In the genomic region with DNA sequence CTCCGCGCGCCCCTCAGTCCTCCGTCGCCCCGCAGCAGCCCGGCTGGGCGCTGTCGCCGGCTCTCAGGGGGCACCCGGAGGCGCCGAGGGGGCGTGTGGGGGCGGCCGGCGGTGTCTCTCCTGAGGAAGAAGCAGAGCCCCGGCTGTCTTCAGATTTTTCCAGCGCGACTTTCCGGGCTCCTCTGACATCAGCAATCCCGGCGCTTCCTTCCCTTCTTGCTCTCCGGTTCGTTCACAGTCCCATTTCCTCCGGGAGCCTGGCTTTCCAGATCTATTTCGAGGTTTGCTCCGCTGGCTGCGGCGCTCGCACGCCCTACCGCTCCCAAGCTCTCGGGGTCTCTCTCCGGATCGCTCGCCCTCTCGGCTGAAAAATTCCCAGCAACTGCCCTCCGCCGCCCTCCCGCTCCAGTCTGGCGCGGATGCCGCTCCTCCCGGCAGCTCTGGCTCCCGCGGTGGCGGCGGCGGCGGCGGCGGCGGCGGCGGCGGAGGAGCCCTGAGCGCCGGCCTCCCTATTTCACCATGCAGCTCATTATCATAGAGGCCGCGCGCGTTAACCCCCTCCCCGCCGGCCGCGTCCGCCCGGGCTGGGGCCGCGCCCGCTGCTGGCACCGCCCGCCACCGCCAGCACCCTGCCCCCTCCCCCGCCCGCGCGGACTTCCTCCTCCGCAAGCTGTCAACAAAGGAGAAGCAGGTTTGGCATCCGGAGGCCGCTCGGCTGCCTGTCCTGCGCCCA, we compare ENCODE assay signal across 8 cellular contexts. TPM values are rescaled to one million over a fixed set of nuclear protein-coding genes. Genes with fewer than 3 reads are reported as not detected.
DNase-seq lines count a peak whose midpoint lies in the region; ATAC-seq and TF ChIP-seq lines count a peak whose summit lies in the region.

PLXNA2 (minus strand) TSS at position 534 of the 733 bp plus-strand sequence. CDS start 26,462 bp downstream, outside the sequence.

- peaks cover 11% of the 10 kb centered on the region for H3K4me1 ChIP-seq in right cardiac atrium (ENCODE audit: control insufficient read depth, insufficient read depth, low read length)

- in situ Hi-C loops in astrocyte of the cerebellum (cut with HindIII; ENCODE audit: low sequenced_read_pairs) = no loop called here

- under 1% methylated on average over 84 of the region's 84 CpGs for WGBS in right cardiac atrium

- peak within 1 kb of the TSS; percentile 57 for H3K4me3 ChIP-seq in AG09309 (ENCODE audit: control insufficient read depth, low read depth, low read length)
- H3K4me3 ChIP-seq in astrocyte of the cerebellum (ENCODE audit: low read depth, low read length) = peak within 1 kb of the TSS; percentile 62
- peak within 1 kb of the TSS; percentile 96 for H3K4me3 ChIP-seq in right cardiac atrium (ENCODE audit: low read length)

- peak within 1 kb of the TSS; percentile 86 for H3K27ac ChIP-seq in right cardiac atrium (ENCODE audit: low read length)

- H3K9me3 Mint-ChIP-seq in T-helper 2 cell treated with Interferon-gamma antibody and Interleukin-4, amounts not matched to agents 5 μg/mL and 100 μg/mL, for 36 hours = no peaks in the 10 kb centered on the region

- peak; percentile 40 for ATAC-seq in GM21390 (IDR thresholded peaks at IDR 0.05; ENCODE audit: unreplicated experiment)
- peak; percentile 89 to 92 for ATAC-seq in right cardiac atrium
- ATAC-seq in HG03097 (IDR thresholded peaks at IDR 0.05; ENCODE audit: low FRiP score, unreplicated experiment) = no peak

- intact Hi-C loops in right cardiac atrium (cut with DNase I) = loop anchor here (2.0 to 10.0 kb wide), 6 partner anchors 89 to 223 kb away; no protein-coding TSS in a partner anchor

- H3K27me3 Mint-ChIP-seq in T-helper 2 cell treated with Interferon-gamma antibody and Interleukin-4, amounts not matched to agents 5 μg/mL and 100 μg/mL, for 36 hours (ENCODE audit: low read depth) = peaks cover 61% of the 10 kb centered on the region

- peak within 1 kb of the TSS; percentile 76 for H3K4me3 Mint-ChIP-seq in T-helper 2 cell treated with Interferon-gamma antibody and Interleukin-4, amounts not matched to agents 5 μg/mL and 100 μg/mL, for 36 hours

- H3K36me3 Mint-ChIP-seq in T-helper 2 cell treated with Interferon-gamma antibody and Interleukin-4, amounts not matched to agents 5 μg/mL and 100 μg/mL, for 36 hours (ENCODE audit: low read depth) = no peaks in the 10 kb centered on the region

- TF ChIP-seq CTCF in AG09309 (IDR thresholded peaks at IDR 0.05; ENCODE audit: control insufficient read depth, insufficient read depth, low read depth, low read length, missing control alignments) (no peak), astrocyte of the cerebellum (IDR thresholded peaks at IDR 0.05; ENCODE audit: low read depth, low read length, missing control alignments) (no peak)

- H3K27ac Mint-ChIP-seq in T-helper 2 cell treated with Interferon-gamma antibody and Interleukin-4, amounts not matched to agents 5 μg/mL and 100 μg/mL, for 36 hours = no peak within 1 kb of the TSS

- DNase-seq in AG09309 (ENCODE audit: low read depth) (peak; percentile 10), NCI-H1436 (lab: John Stamatoyannopoulos, UW) (peak; percentile 84), astrocyte of the cerebellum (ENCODE audit: low read depth) (no peak), right cardiac atrium (peak; percentile 85 to 95 (median 94)), pulmonary artery endothelial cell (ENCODE audit: low read depth, low spot score) (no peak)
- peak; percentile 38 for DNase-seq in T-helper 2 cell treated with Interferon-gamma antibody and Interleukin-4, amounts not matched to agents 5 μg/mL and 100 μg/mL, for 36 hours (ENCODE audit: low spot score)

- no peaks in the 10 kb centered on the region for H3K9me3 ChIP-seq in right cardiac atrium (ENCODE audit: control insufficient read depth, low read length)

- H3K4me1 Mint-ChIP-seq in T-helper 2 cell treated with Interferon-gamma antibody and Interleukin-4, amounts not matched to agents 5 μg/mL and 100 μg/mL, for 36 hours (ENCODE audit: low read depth) = peaks cover 11% of the 10 kb centered on the region

- H3K27me3 ChIP-seq in right cardiac atrium (ENCODE audit: control insufficient read depth, insufficient read depth) = no peaks in the 10 kb centered on the region

RNA-seq across cellular contexts. Expression of gene PLXNA2, which starts in this region (rescaled TPM):
- total RNA-seq in right cardiac atrium (10 to 100 TPM; 16.2 to 26.6 (median 16.8) TPM), pulmonary artery endothelial cell (70.2 and 91.6 TPM in 2 replicates)
- polyA plus RNA-seq in right cardiac atrium = 7.3 TPM

Comparison
In these comparisons a context has a peak if more than half of its experiments do, and no peak if none do; other contexts are left out.
1. DNase-seq: peak in AG09309 (single experiment), NCI-H1436 (single experiment), T-helper 2 cell treated with Interferon-gamma antibody and Interleukin-4, amounts not matched to agents 5 μg/mL and 100 μg/mL, for 36 hours (single experiment) and right cardiac atrium (3 of 3); none in astrocyte of the cerebellum (single experiment) and pulmonary artery endothelial cell (single experiment).
2. Peak in every context shown above with its lines, with median percentiles within 50 percentile points of each other: H3K4me3 ChIP-seq.